Comparison of ENCODE assay signal across 8 cellular contexts in the genomic region with DNA sequence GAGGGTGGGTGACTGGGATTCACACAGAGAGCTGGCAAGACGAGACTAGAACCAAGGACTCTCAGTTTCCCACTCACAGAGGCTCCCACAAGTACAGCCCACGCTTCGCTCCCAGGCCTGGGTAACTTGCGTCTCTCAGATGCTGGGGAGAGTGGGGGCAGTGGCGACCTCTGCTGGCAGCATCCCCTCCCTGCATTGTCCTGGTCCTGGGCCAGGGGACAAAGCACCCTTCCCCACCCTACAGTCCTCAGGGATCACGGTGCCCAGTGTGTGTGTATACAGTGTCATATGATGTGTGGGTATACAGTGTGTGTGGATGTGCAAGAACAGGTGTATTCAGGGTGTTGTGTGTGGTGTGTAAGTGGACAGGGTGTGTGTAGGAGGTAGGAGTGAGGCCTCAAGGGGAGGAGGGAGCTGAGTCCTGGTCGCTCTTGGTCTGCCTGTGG. TPM values are rescaled to one million over a fixed set of nuclear protein-coding genes. Genes with fewer than 3 reads are reported as not detected.
DNase-seq lines count a peak whose midpoint lies in the region; ATAC-seq and TF ChIP-seq lines count a peak whose summit lies in the region.

No MANE protein-coding gene starts in this region.

- no peaks in the 10 kb centered on the region for H3K9me3 ChIP-seq in NT2/D1 (ENCODE audit: insufficient read depth, low read length)

- DNase-seq in NCI-H146 (lab: John Stamatoyannopoulos, UW) = peak; percentile 9
- DNase-seq in NCI-H146 treated with DMSO at 0.1 percent for 48 hours (lab: John Stamatoyannopoulos, UW; ENCODE audit: unreplicated experiment) = no peak
- peak; percentile 69 for DNase-seq in NT2/D1 (ENCODE audit: low read depth, low spot score)
- DNase-seq in activated effector memory CD4-positive, alpha-beta T cell treated with Interleukin-2 at 50 U/mL for 16 hours = peak; percentile 44
- DNase-seq in foreskin keratinocyte = no peak
- peak in 50 of 56 donors; percentile 15 to 83 (median 58) for DNase-seq in nucleus accumbens (lab: John Stamatoyannopoulos, UW)
- no peak for DNase-seq in COR-L47 (lab: John Stamatoyannopoulos, UW)

- H3K36me3 ChIP-seq in NT2/D1 (ENCODE audit: insufficient read depth, insufficient read length, low read length) = peaks cover 21% of the 10 kb centered on the region

- H3K9ac ChIP-seq in NT2/D1 (ENCODE audit: insufficient read length, low read depth) = peak overlapping the region; percentile 14

- H3K4me3 ChIP-seq in NT2/D1 (ENCODE audit: insufficient read length, low read depth) = no peak overlapping the region

- ATAC-seq in foreskin keratinocyte (peak; percentile 13), GM21825 (IDR thresholded peaks at IDR 0.05; ENCODE audit: unreplicated experiment) (no peak)

- peak; percentile 72 for TF ChIP-seq CTCF in foreskin keratinocyte (conservative IDR thresholded peaks at IDR 0.05)

- H3K27me3 ChIP-seq in NT2/D1 (ENCODE audit: insufficient read depth, insufficient read length) (peaks cover 6% of the 10 kb centered on the region), foreskin keratinocyte (no peaks in the 10 kb centered on the region)

- no peak overlapping the region for H3K27ac ChIP-seq in foreskin keratinocyte

- peaks cover 25% of the 10 kb centered on the region for H3K4me1 ChIP-seq in NT2/D1 (ENCODE audit: insufficient read depth, insufficient read length)
- no peaks in the 10 kb centered on the region for H3K4me1 ChIP-seq in foreskin keratinocyte

RNA-seq across cellular contexts. Expression of a gene that starts 12.8 kb away (rescaled TPM):
- 3.7 and 3.8 TPM in 2 replicates for total RNA-seq in foreskin keratinocyte
- 3.1 and 3.4 TPM in 2 replicates for polyA plus RNA-seq in foreskin keratinocyte

RNA-seq across cellular contexts. Expression of a gene that starts 26.0 kb away (rescaled TPM):
- 23.5 and 27.4 TPM in 2 replicates for total RNA-seq in foreskin keratinocyte
- polyA plus RNA-seq in foreskin keratinocyte = 21.5 and 28.3 TPM in 2 replicates

RNA-seq across cellular contexts. Expression of a gene that starts 35.6 kb away (rescaled TPM):
- not detected in 2 replicates for total RNA-seq in foreskin keratinocyte
- 0.02 TPM in 1 of 2 replicates, not detected in the other for polyA plus RNA-seq in foreskin keratinocyte

Comparison
In these comparisons a context has a peak if more than half of its experiments do, and no peak if none do; other contexts are left out.
1. DNase-seq: peak in NCI-H146 (single experiment), NT2/D1 (single experiment), activated effector memory CD4-positive, alpha-beta T cell treated with Interleukin-2 at 50 U/mL for 16 hours (single experiment) and nucleus accumbens (50 of 56); none in NCI-H146 treated with DMSO at 0.1 percent for 48 hours (single experiment), foreskin keratinocyte (0 of 2) and COR-L47 (single experiment).